In the genomic region with DNA sequence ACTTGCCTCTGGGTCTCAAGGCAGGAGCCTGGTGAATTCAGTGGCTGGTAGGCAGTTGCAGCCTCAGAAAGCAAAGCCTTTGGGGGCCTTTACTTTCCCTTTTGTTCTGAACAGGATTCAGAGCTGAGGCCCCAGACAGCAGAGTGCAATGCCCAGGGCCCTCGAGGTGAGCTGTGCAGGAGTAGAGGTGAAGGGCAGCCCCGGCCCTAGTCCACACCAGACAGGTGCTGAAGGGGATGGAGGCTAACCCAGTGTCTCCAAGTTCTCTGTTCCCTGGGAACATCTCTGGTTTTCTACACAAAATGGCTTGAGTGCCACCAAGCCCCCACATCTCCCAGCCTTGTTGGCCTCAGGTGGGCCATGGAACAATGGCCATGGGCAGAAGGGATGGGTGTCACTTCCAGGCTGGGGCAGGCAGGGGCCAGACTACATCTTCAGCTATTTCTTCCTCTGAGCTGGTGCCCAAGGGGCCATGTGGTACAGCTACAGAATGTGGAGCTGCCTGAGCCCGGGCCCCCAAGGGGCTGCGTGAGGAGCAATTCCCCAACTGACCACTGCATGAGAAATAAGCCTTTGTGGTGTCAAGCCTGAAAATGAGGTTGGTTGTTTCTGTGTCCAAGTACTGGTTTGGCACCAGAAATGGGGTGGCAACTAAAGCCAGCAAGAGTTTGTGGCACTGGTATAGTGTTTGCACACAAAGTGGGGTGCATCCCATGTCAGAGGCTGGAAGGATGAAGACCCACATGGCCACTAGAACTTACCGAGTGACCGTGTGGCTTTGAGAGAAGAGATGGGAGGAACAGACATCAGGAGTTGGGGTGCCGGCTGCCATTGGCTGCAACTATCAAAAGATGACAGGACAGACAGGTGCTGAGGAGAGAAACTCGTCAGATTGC, we compare ENCODE assay signal across 18 cellular contexts. TPM values are rescaled to one million over a fixed set of nuclear protein-coding genes. Genes with fewer than 3 reads are reported as not detected.
A peak's percentile ranks its signal among the peaks of the same experiment; 100 is the strongest.
DNase-seq lines count a peak whose midpoint lies in the region; ATAC-seq and TF ChIP-seq lines count a peak whose summit lies in the region.
"Had no signal": no experiment of that assay in that cellular context is flagged by ENCODE, and none has a peak within 500 bp of the region (broad histone marks: within the 10 kb centered on the region; RNA-seq: fewer than 3 reads in every experiment).

No MANE protein-coding gene starts in this region.

- peaks cover 1% of the 10 kb centered on the region for H3K36me3 Mint-ChIP-seq in activated naive CD4-positive, alpha-beta T cell treated with anti-CD3 and anti-CD28 coated beads, Interleukin-2, amount 50 U/mL, for 24 hours
- H3K36me3 Mint-ChIP-seq in T-cell, result no peaks in the 10 kb centered on the region

- peaks cover 0 to 15% (median 9%) of the 10 kb centered on the region in 4 donors for H3K9me3 ChIP-seq in upper lobe of left lung
- H3K9me3 ChIP-seq: BE2C, prostate gland had no signal

- H3K9me3 Mint-ChIP-seq in activated naive CD4-positive, alpha-beta T cell treated with anti-CD3 and anti-CD28 coated beads, Interleukin-2, amount 50 U/mL, for 24 hours, result peaks cover 5% of the 10 kb centered on the region
- H3K9me3 Mint-ChIP-seq in T-cell, result peaks cover 0 to 9% (median 6%) of the 10 kb centered on the region in 3 donors
- H3K9me3 Mint-ChIP-seq: central memory CD8-positive, alpha-beta T cell had no signal

- H3K4me1 ChIP-seq in upper lobe of left lung, result no peaks in the 10 kb centered on the region
- H3K4me1 ChIP-seq: BE2C, left ventricle myocardium inferior, prostate gland had no signal

- TF ChIP-seq POLR2A in upper lobe of left lung (IDR thresholded peaks at IDR 0.05), result no peak

- peaks cover 34% of the 10 kb centered on the region for H3K4me1 Mint-ChIP-seq in activated naive CD4-positive, alpha-beta T cell treated with anti-CD3 and anti-CD28 coated beads, Interleukin-2, amount 50 U/mL, for 24 hours
- peaks cover 23 to 28% (median 23%) of the 10 kb centered on the region in 3 donors for H3K4me1 Mint-ChIP-seq in T-cell

- no peaks in the 10 kb centered on the region for H3K27me3 Mint-ChIP-seq in activated naive CD4-positive, alpha-beta T cell treated with anti-CD3 and anti-CD28 coated beads, Interleukin-2, amount 50 U/mL, for 24 hours
- H3K27me3 Mint-ChIP-seq in T-cell, result no peaks in the 10 kb centered on the region
- H3K27me3 Mint-ChIP-seq: stimulated activated naive CD8-positive, alpha-beta T cell treated with anti-CD3 and anti-CD28 coated beads, Interleukin-15, amount 100 ng/mL, for 72 hours had no signal

- H3K27me3 ChIP-seq in upper lobe of left lung, result no peaks in the 10 kb centered on the region
- H3K27me3 ChIP-seq: BE2C had no signal

- WGBS in upper lobe of left lung, 2 donors, result 91 to 95% methylated on average over 7 to 8 of the region's 8 CpGs

- ATAC-seq in T-cell (replicated peaks in 1 of 4) (no peak), upper lobe of left lung (ENCODE audit: low FRiP score in 2 of 2) (no peak)

- TF ChIP-seq EP300 in upper lobe of left lung (IDR thresholded peaks at IDR 0.05), result no peak

- DNase-seq in activated naive CD4-positive, alpha-beta T cell (lab: John Stamatoyannopoulos, UW), result no peak
- DNase-seq in T-cell (peak in 2 of 34 experiments; percentile 9 to 20), iPS-NIHi11 (ENCODE audit: low spot score) (peak; percentile 10), upper lobe of left lung (peak; percentile 12 to 17), LoVo (ENCODE audit: low spot score) (no peak), SK-N-DZ (ENCODE audit: low spot score) (no peak)
- DNase-seq: activated CD4-positive, alpha-beta T cell treated with anti-CD3 and anti-CD28 coated beads, Interleukin-2, amount 50 U/mL, for 4 hours; BE2C; DMS53; effector memory CD4-positive, alpha-beta T cell; left ventricle myocardium inferior; NCI-H1436; NCI-H2227 treated with DMSO at 0.1 percent for 48 hours; stimulated activated naive CD8-positive, alpha-beta T cell treated with anti-CD3 and anti-CD28 coated beads, Interleukin-15, amount 100 ng/mL, for 72 hours; T1000 had no signal

- H3K4me3 Mint-ChIP-seq in activated naive CD4-positive, alpha-beta T cell treated with anti-CD3 and anti-CD28 coated beads, Interleukin-2, amount 50 U/mL, for 24 hours, result peak overlapping the region; percentile 31
- H3K4me3 Mint-ChIP-seq in T-cell, result peak overlapping the region in 2 of 3 donors; percentile 21 to 47
- H3K4me3 Mint-ChIP-seq: central memory CD8-positive, alpha-beta T cell; stimulated activated naive CD8-positive, alpha-beta T cell treated with anti-CD3 and anti-CD28 coated beads, Interleukin-15, amount 100 ng/mL, for 72 hours had no signal

- no peak for TF ChIP-seq CTCF in upper lobe of left lung (IDR thresholded peaks at IDR 0.05)

- H3K27ac Mint-ChIP-seq in activated naive CD4-positive, alpha-beta T cell treated with anti-CD3 and anti-CD28 coated beads, Interleukin-2, amount 50 U/mL, for 24 hours, result peak overlapping the region; percentile 26
- H3K27ac Mint-ChIP-seq in T-cell, result peak overlapping the region; percentile 86 to 96

- H3K36me3 ChIP-seq in upper lobe of left lung, result no peaks in the 10 kb centered on the region
- H3K36me3 ChIP-seq: BE2C, left ventricle myocardium inferior, prostate gland had no signal

- no peak overlapping the region for H3K27ac ChIP-seq in upper lobe of left lung
- H3K27ac ChIP-seq: left ventricle myocardium inferior, prostate gland had no signal

- H3K4me3 ChIP-seq in upper lobe of left lung, result no peak overlapping the region
- H3K4me3 ChIP-seq: left ventricle myocardium inferior, prostate gland had no signal

- POLR2A ChIA-PET in T-cell (lab: Charles Lee), result no interaction called here

- CTCF ChIA-PET in T-cell (lab: Charles Lee), result no interaction called here

RNA-seq across cellular contexts. Expression of a gene that starts 57.8 kb away (rescaled TPM):
- total RNA-seq in T-cell (not detected), upper lobe of left lung (not detected)
- 0.44 and 1.1 TPM in 2 replicates for polyA plus RNA-seq in SK-N-DZ (2014; cell fraction: cytosol; rRNA removed)
- polyA plus RNA-seq in SK-N-DZ (2014; cell fraction: nucleus; rRNA removed), result 0.18 and 0.28 TPM in 2 replicates
- total RNA-seq: left ventricle myocardium inferior had no signal

Comparison
In these comparisons a context has a peak if more than half of its experiments do, and no peak if none do; other contexts are left out.
1. DNase-seq: peak in iPS-NIHi11 (single experiment) and upper lobe of left lung (2 of 2); none in activated naive CD4-positive, alpha-beta T cell (0 of 4), LoVo (single experiment) and SK-N-DZ (single experiment).